In genomic region chr2:168894720-168895119, GRCh38 we compare ENCODE assay signal across 37 cellular contexts. TPM values are rescaled to one million over a fixed set of nuclear protein-coding genes. Genes with fewer than 3 reads are reported as not detected.
"Had no signal": no experiment of that assay in that cellular context is flagged by ENCODE, and none has a peak within 500 bp of the region (broad histone marks: within the 10 kb centered on the region; RNA-seq: fewer than 3 reads in every experiment).

No MANE protein-coding gene starts in this region.

- H3K36me3 ChIP-seq: adrenal gland, brain microvascular endothelial cell, breast epithelium had no signal

- H3K9me3 ChIP-seq: adrenal gland, body of pancreas, breast epithelium had no signal

- ATAC-seq: activated CD8-positive, alpha-beta T cell treated with anti-CD3 and anti-CD28 coated beads for 36 hours; activated naive CD4-positive, alpha-beta T cell treated with anti-CD3 and anti-CD28 coated beads, Interleukin-2, amount 50 U/mL, for 72 hours; activated T-cell treated with anti-CD3 and anti-CD28 coated beads, Interleukin-2, amount 50 U/mL, for 4 hours; activated T-cell treated with anti-CD3 and anti-CD28 coated beads, Interleukin-2, amount 50 U/mL, for 72 hours; activated T-helper 17 cell treated with anti-CD3 and anti-CD28 coated beads, Interleukin-2, amount 50 U/mL, for 72 hours; body of pancreas had no signal

- DNase-seq: activated B cell treated with CpG ODN at 0.5 μM for 24 hours; activated CD4-positive, alpha-beta memory T cell treated with anti-CD3 and anti-CD28 coated beads for 36 hours; activated CD4-positive, alpha-beta T cell treated with anti-CD3 and anti-CD28 coated beads for 4 hours; activated CD4-positive, alpha-beta T cell treated with anti-CD3 and anti-CD28 coated beads, Interleukin-2, amount 10 ng/mL, durations not matched to agents 24 days and 14 days; activated CD4-positive, alpha-beta T cell treated with anti-CD3 and anti-CD28 coated beads, Interleukin-2, amount 50 U/mL, for 1 hour; activated CD4-positive, alpha-beta T cell treated with anti-CD3 and anti-CD28 coated beads, Interleukin-2, amount 50 U/mL, for 4 hours; activated CD4-positive, CD25-positive, alpha-beta regulatory T cell treated with anti-CD3 and anti-CD28 coated beads, Interleukin-2, amount 50 U/mL, for 72 hours; activated CD8-positive, alpha-beta memory T cell treated with anti-CD3 and anti-CD28 coated beads, Interleukin-2, amount 50 U/mL, for 4 hours; activated CD8-positive, alpha-beta T cell treated with anti-CD3 and anti-CD28 coated beads for 36 hours; activated effector memory CD4-positive, alpha-beta T cell treated with anti-CD3 and anti-CD28 coated beads, Interleukin-2, amount 50 U/mL, for 16 hours; activated gamma-delta T cell treated with Interleukin-2 at 50 U/mL for 16 hours; activated naive CD4-positive, alpha-beta T cell; activated naive CD4-positive, alpha-beta T cell treated with anti-CD3 and anti-CD28 coated beads for 36 hours; activated naive CD4-positive, alpha-beta T cell treated with anti-CD3 and anti-CD28 coated beads, Interleukin-2, amount 50 U/mL, for 16 hours; activated naive CD8-positive, alpha-beta T cell treated with anti-CD3 and anti-CD28 coated beads for 36 hours; activated T-cell treated with anti-CD3 and anti-CD28 coated beads for 4 hours; activated T-cell treated with anti-CD3 and anti-CD28 coated beads, Interleukin-2, amount 50 U/mL, for 1 hour; activated T-cell treated with anti-CD3 and anti-CD28 coated beads, Interleukin-2, amount 50 U/mL, for 4 hours; activated T-cell treated with anti-CD3 and anti-CD28 coated beads, Interleukin-2, amount 50 U/mL, for 72 hours; adrenal gland; amniotic stem cell; aorta; body of pancreas; brain microvascular endothelial cell; central memory CD4-positive, alpha-beta T cell; T-helper 2 cell; T-helper 9 cell had no signal

- H3K27me3 ChIP-seq: adrenal gland, body of pancreas, brain microvascular endothelial cell, breast epithelium had no signal

- H3K4me1 ChIP-seq: breast epithelium had no signal

- FAIRE-seq: astrocyte, TTC549 had no signal

- H3K27ac ChIP-seq: adrenal gland, body of pancreas, brain microvascular endothelial cell, breast epithelium, VCaP had no signal

- H3K4me3 ChIP-seq: adrenal gland, body of pancreas, breast epithelium had no signal

RNA-seq across cellular contexts. Expression of gene SPC25, which starts 4.5 kb away (rescaled TPM):
- total RNA-seq: body of pancreas had no signal

RNA-seq across cellular contexts. Expression of gene G6PC2, which starts 6.4 kb away (rescaled TPM):
- total RNA-seq: activated B cell treated with CpG ODN at 0.5 μM for 24 hours; activated CD4-positive, alpha-beta memory T cell treated with anti-CD3 and anti-CD28 coated beads for 36 hours; activated CD4-positive, alpha-beta T cell treated with anti-CD3 and anti-CD28 coated beads, Interleukin-2, amount 10 ng/mL, durations not matched to agents 24 days and 14 days; activated CD8-positive, alpha-beta memory T cell treated with anti-CD3 and anti-CD28 coated beads for 36 hours; activated CD8-positive, alpha-beta T cell treated with anti-CD3 and anti-CD28 coated beads for 36 hours; activated naive CD4-positive, alpha-beta T cell treated with anti-CD3 and anti-CD28 coated beads for 36 hours; activated naive CD4-positive, alpha-beta T cell treated with anti-CD3 and anti-CD28 coated beads, Interleukin-2, amount 50 U/mL, for 72 hours; activated naive CD8-positive, alpha-beta T cell treated with anti-CD3 and anti-CD28 coated beads for 36 hours; activated T-cell treated with anti-CD3 and anti-CD28 coated beads, Interleukin-2, amount 50 U/mL, for 4 hours; activated T-cell treated with anti-CD3 and anti-CD28 coated beads, Interleukin-2, amount 50 U/mL, for 72 hours; activated T-helper 1 cell treated with anti-CD3 and anti-CD28 coated beads, Interleukin-12 subunit alpha, Interleukin-12 subunit beta, Interleukin-2, Interleukin-4 antibody, amounts not matched to agents 30 ng/mL and 10 ng/mL and 1 ng/mL, durations not matched to agents 14 hours and 24 hours and 36 hours; activated T-helper 17 cell treated with anti-CD3 and anti-CD28 coated beads, Interleukin-2, amount 50 U/mL, for 72 hours; adrenal gland; astrocyte; breast epithelium; cardiac septum; cerebellum had no signal
- polyA plus RNA-seq: aorta had no signal
